Comparison of ENCODE assay signal across 3 cellular contexts in genomic region chr2:59746291-59746690, GRCh38.
"Had no signal": no experiment of that assay in that cellular context is flagged by ENCODE, and none has a peak within 500 bp of the region (broad histone marks: within the 10 kb centered on the region; RNA-seq: fewer than 3 reads in every experiment).

No MANE protein-coding gene starts in this region.

- DNase-seq: GDM1, GF-D8 had no signal

- H3K4me3 ChIP-seq: GM12878 had no signal

- ATAC-seq: GM12878 had no signal
